9 cellular contexts compared by ENCODE assay signal in the genomic region with DNA sequence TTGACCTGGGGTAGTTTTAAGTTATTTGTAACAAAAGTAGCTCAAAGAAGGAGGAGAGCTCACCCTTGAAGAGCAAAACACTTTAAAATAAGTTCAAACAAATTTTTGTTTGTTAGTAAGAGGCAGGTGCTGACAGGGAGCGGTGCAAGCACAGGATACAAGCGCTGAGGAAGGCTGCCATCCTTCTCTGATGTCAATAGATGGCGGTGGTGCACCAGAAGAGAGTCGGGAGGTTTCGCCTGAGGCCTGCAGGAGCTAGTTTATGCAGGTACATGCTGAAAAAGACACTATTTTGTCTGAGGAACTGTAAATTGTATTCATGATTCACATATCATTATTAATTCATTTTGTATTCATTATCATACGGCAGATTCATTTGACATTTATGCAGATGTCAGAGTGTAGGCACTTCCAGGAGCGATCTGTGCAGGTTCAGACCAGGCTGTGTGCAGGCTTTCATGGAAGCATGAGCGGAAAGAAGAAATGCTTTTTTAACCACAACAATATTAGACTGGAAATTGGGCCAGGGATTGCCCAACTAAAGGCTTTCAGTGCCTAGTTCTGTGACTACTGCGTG.
A peak's percentile ranks its signal among the peaks of the same experiment; 100 is the strongest.
DNase-seq lines count a peak whose midpoint lies in the region; ATAC-seq and TF ChIP-seq lines count a peak whose summit lies in the region.
"Had no signal": no experiment of that assay in that cellular context is flagged by ENCODE, and none has a peak within 500 bp of the region (broad histone marks: within the 10 kb centered on the region; RNA-seq: fewer than 3 reads in every experiment).

No MANE protein-coding gene starts in this region.

- POLR2A ChIA-PET in activated CD4-positive, alpha-beta T cell treated with anti-CD3 and anti-CD28 coated beads, Interleukin-2, amount 10 ng/mL, durations not matched to agents 7 days and 5 days (lab: Charles Lee): no interaction called here

- peak; percentile 90 for TF ChIP-seq CTCF in LNCAP (IDR thresholded peaks at IDR 0.05)
- peak; percentile 55 for TF ChIP-seq CTCF in endothelial cell (IDR thresholded peaks at IDR 0.05; ENCODE audit: unreplicated experiment)

- DNase-seq in activated CD4-positive, alpha-beta T cell treated with anti-CD3 and anti-CD28 coated beads, Interleukin-2, amount 10 ng/mL, durations not matched to agents 7 days and 5 days: peak; percentile 19
- DNase-seq in activated CD4-positive, alpha-beta T cell treated with anti-CD3 and anti-CD28 coated beads for 4 hours: no peak
- DNase-seq in HAP-1 (ENCODE audit: low spot score in 2 of 2) (peak; percentile 46 to 70), RPMI7951 (ENCODE audit: low read depth) (peak; percentile 22), endothelial cell (ENCODE audit: low spot score) (peak; percentile 70), myocyte (ENCODE audit: low read depth) (peak; percentile 42)
- no peak for DNase-seq in activated CD8-positive, alpha-beta memory T cell treated with anti-CD3 and anti-CD28 coated beads, Interleukin-2, amount 10 ng/mL, durations not matched to agents 7 days and 5 days

- H3K4me3 ChIP-seq in HAP-1: no peak overlapping the region
- H3K4me3 ChIP-seq: tibial artery had no signal

- H3K36me3 ChIP-seq in HAP-1 (replicated peaks): no peaks in the 10 kb centered on the region
- H3K36me3 ChIP-seq: tibial artery had no signal

- no peaks in the 10 kb centered on the region for H3K27me3 ChIP-seq in HAP-1 (ENCODE audit: low read depth)
- H3K27me3 ChIP-seq: tibial artery had no signal

- no peak overlapping the region for H3K4me3 Mint-ChIP-seq in activated CD4-positive, alpha-beta T cell treated with anti-CD3 and anti-CD28 coated beads, Interleukin-2, amount 10 ng/mL, durations not matched to agents 7 days and 5 days
- H3K4me3 Mint-ChIP-seq in endothelial cell (ENCODE audit: unreplicated experiment): no peak overlapping the region
- no peak overlapping the region for H3K4me3 Mint-ChIP-seq in activated CD8-positive, alpha-beta memory T cell treated with anti-CD3 and anti-CD28 coated beads, Interleukin-2, amount 10 ng/mL, durations not matched to agents 7 days and 5 days

- in situ Hi-C loops in HAP-1 (cut with MboI; ENCODE audit: low sequenced_read_pairs): no loop called here

- no peaks in the 10 kb centered on the region for H3K27me3 Mint-ChIP-seq in activated CD4-positive, alpha-beta T cell treated with anti-CD3 and anti-CD28 coated beads, Interleukin-2, amount 10 ng/mL, durations not matched to agents 7 days and 5 days
- peaks cover 2% of the 10 kb centered on the region for H3K27me3 Mint-ChIP-seq in endothelial cell (ENCODE audit: unreplicated experiment)
- no peaks in the 10 kb centered on the region for H3K27me3 Mint-ChIP-seq in activated CD8-positive, alpha-beta memory T cell treated with anti-CD3 and anti-CD28 coated beads, Interleukin-2, amount 10 ng/mL, durations not matched to agents 7 days and 5 days

- ATAC-seq in activated CD8-positive, alpha-beta memory T cell treated with anti-CD3 and anti-CD28 coated beads, Interleukin-2, amount 10 ng/mL, durations not matched to agents 7 days and 5 days: no peak

- no peaks in the 10 kb centered on the region for H3K36me3 Mint-ChIP-seq in activated CD4-positive, alpha-beta T cell treated with anti-CD3 and anti-CD28 coated beads, Interleukin-2, amount 10 ng/mL, durations not matched to agents 7 days and 5 days (ENCODE audit: low read depth)
- H3K36me3 Mint-ChIP-seq in endothelial cell (ENCODE audit: low read depth, unreplicated experiment): no peaks in the 10 kb centered on the region
- no peaks in the 10 kb centered on the region for H3K36me3 Mint-ChIP-seq in activated CD8-positive, alpha-beta memory T cell treated with anti-CD3 and anti-CD28 coated beads, Interleukin-2, amount 10 ng/mL, durations not matched to agents 7 days and 5 days

- CTCF ChIA-PET in activated CD4-positive, alpha-beta T cell treated with anti-CD3 and anti-CD28 coated beads, Interleukin-2, amount 10 ng/mL, durations not matched to agents 7 days and 5 days (lab: Charles Lee): interaction anchor here (1.3 kb wide), 1 partner anchor 11 kb away, joined by 4 read pairs; no protein-coding TSS in a partner anchor
- CTCF ChIA-PET in activated CD8-positive, alpha-beta memory T cell treated with anti-CD3 and anti-CD28 coated beads, Interleukin-2, amount 10 ng/mL, durations not matched to agents 7 days and 5 days (lab: Charles Lee): interaction anchor here (1.2 kb wide), 1 partner anchor 15 kb away, joined by 4 read pairs; no protein-coding TSS in a partner anchor

- no peaks in the 10 kb centered on the region for H3K4me1 Mint-ChIP-seq in activated CD4-positive, alpha-beta T cell treated with anti-CD3 and anti-CD28 coated beads, Interleukin-2, amount 10 ng/mL, durations not matched to agents 7 days and 5 days
- H3K4me1 Mint-ChIP-seq in endothelial cell (ENCODE audit: unreplicated experiment): peaks cover 4% of the 10 kb centered on the region
- no peaks in the 10 kb centered on the region for H3K4me1 Mint-ChIP-seq in activated CD8-positive, alpha-beta memory T cell treated with anti-CD3 and anti-CD28 coated beads, Interleukin-2, amount 10 ng/mL, durations not matched to agents 7 days and 5 days

- no peak overlapping the region for H3K27ac Mint-ChIP-seq in activated CD4-positive, alpha-beta T cell treated with anti-CD3 and anti-CD28 coated beads, Interleukin-2, amount 10 ng/mL, durations not matched to agents 7 days and 5 days
- no peak overlapping the region for H3K27ac Mint-ChIP-seq in endothelial cell (ENCODE audit: unreplicated experiment)
- no peak overlapping the region for H3K27ac Mint-ChIP-seq in activated CD8-positive, alpha-beta memory T cell treated with anti-CD3 and anti-CD28 coated beads, Interleukin-2, amount 10 ng/mL, durations not matched to agents 7 days and 5 days

- H3K9me3 Mint-ChIP-seq in activated CD4-positive, alpha-beta T cell treated with anti-CD3 and anti-CD28 coated beads, Interleukin-2, amount 10 ng/mL, durations not matched to agents 7 days and 5 days: no peaks in the 10 kb centered on the region
- H3K9me3 Mint-ChIP-seq in endothelial cell (ENCODE audit: unreplicated experiment): no peaks in the 10 kb centered on the region
- no peaks in the 10 kb centered on the region for H3K9me3 Mint-ChIP-seq in activated CD8-positive, alpha-beta memory T cell treated with anti-CD3 and anti-CD28 coated beads, Interleukin-2, amount 10 ng/mL, durations not matched to agents 7 days and 5 days (ENCODE audit: low read depth)

- H3K9me3 ChIP-seq in HAP-1: no peaks in the 10 kb centered on the region
- H3K9me3 ChIP-seq: tibial artery had no signal

- no peaks in the 10 kb centered on the region for H3K4me1 ChIP-seq in HAP-1
- H3K4me1 ChIP-seq: tibial artery had no signal

Comparison
In these comparisons a context has a peak if more than half of its experiments do, and no peak if none do; other contexts are left out.
1. DNase-seq: peak in activated CD4-positive, alpha-beta T cell treated with anti-CD3 and anti-CD28 coated beads, Interleukin-2, amount 10 ng/mL, durations not matched to agents 7 days and 5 days (single experiment), HAP-1 (2 of 2), RPMI7951 (single experiment), endothelial cell (single experiment) and myocyte (single experiment); none in activated CD4-positive, alpha-beta T cell treated with anti-CD3 and anti-CD28 coated beads for 4 hours (0 of 2) and activated CD8-positive, alpha-beta memory T cell treated with anti-CD3 and anti-CD28 coated beads, Interleukin-2, amount 10 ng/mL, durations not matched to agents 7 days and 5 days (single experiment).